In the genomic region with DNA sequence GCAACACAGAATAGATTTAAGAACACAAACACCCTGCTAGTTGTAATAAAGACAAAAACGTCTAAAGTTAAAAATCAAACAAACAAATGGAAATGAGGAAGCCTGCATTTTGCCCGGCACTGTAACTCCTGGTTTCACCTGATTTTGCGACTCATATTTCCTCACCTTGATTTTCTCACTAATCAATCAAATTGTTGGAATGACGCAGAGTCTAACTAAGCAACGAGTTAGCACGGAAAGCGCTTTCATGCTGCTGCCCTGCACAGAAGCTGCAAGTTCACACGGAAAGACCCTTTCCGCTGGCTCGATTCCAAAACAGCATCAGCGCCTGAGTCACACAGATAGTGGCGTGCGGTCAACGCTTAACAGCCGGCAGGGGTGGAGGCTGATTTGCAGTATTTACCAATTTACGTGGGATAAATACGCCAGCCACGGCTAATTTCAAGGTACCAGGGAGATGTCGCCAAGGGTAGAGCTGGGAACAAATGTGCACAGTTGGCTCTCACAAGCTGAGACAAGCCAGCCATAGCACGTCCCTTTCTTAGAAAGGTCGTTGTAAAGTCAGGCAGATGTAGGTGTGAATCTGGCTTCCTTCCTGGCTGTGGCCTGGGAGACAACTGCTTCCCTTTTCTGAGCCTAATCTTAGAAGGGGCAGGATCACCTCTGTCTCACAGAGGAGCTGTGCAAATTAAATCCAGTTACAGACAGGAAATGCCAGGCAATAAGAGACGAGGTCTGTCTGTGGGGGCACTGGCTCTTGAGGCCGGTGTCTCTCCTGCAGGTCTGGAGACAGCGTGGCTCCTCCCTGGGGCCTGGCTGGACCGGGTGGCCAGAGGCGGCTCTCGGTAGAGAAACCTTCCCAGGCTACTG, we compare ENCODE assay signal across 8 cellular contexts.
DNase-seq lines count a peak whose midpoint lies in the region; ATAC-seq, FAIRE-seq and TF ChIP-seq lines count a peak whose summit lies in the region.

No MANE protein-coding gene starts in this region.

- peak overlapping the region; percentile 95 for H3K4me2 ChIP-seq in Loucy (ENCODE audit: low read depth, low read length, poor library complexity, severe bottlenecking)
- no peak overlapping the region for H3K4me2 ChIP-seq in OCI-LY7 (ENCODE audit: low read length)

- H3K27me3 ChIP-seq in Loucy (ENCODE audit: insufficient read depth, low read length, poor library complexity, severe bottlenecking) (no peaks in the 10 kb centered on the region), bronchial epithelial cell (ENCODE audit: control insufficient read depth, insufficient read depth, low read length) (peaks cover 13% of the 10 kb centered on the region)

- H4K20me1 ChIP-seq in Loucy (ENCODE audit: insufficient read depth, low read length, poor library complexity, severe bottlenecking) (no peaks in the 10 kb centered on the region), OCI-LY7 (ENCODE audit: insufficient read depth, low read length) (no peaks in the 10 kb centered on the region)

- H3F3A ChIP-seq in Loucy (ENCODE audit: low read depth) = peaks cover 23% of the 10 kb centered on the region

- H3K27me3 Mint-ChIP-seq in activated B cell treated with CpG ODN at 0.5 μM for 24 hours = peaks cover 30% of the 10 kb centered on the region
- peaks cover 7% of the 10 kb centered on the region for H3K27me3 Mint-ChIP-seq in memory B cell

- BruUV-seq in OCI-LY7 (replicated peaks; lab: Mats Ljungman, UMichigan) = no TSS peak

- H3K36me3 ChIP-seq in Loucy (ENCODE audit: insufficient read depth, low read length) (no peaks in the 10 kb centered on the region), bronchial epithelial cell (ENCODE audit: control insufficient read depth, insufficient read depth, low read length) (no peaks in the 10 kb centered on the region), OCI-LY7 (ENCODE audit: insufficient read depth, low read length) (no peaks in the 10 kb centered on the region)

- POLR2A ChIA-PET in activated B cell treated with CpG ODN at 0.5 μM for 24 hours (lab: Charles Lee) = interaction anchor here (1.2 kb wide), 1 partner anchor 10 kb away, joined by 3 read pairs; no protein-coding TSS in a partner anchor
- POLR2A ChIA-PET in OCI-LY7 (lab: Charles Lee) = no interaction called here

- H3K4me3 Mint-ChIP-seq in activated B cell treated with CpG ODN at 0.5 μM for 24 hours = peak overlapping the region; percentile 54
- H3K4me3 Mint-ChIP-seq in memory B cell = peak overlapping the region; percentile 70

- H3K79me2 ChIP-seq in Loucy (ENCODE audit: insufficient read depth, low read length) = no peaks in the 10 kb centered on the region
- no peaks in the 10 kb centered on the region for H3K79me2 ChIP-seq in OCI-LY7 (ENCODE audit: insufficient read depth, low read depth, low read length)

- H3K9me2 ChIP-seq in Loucy (replicated peaks; ENCODE audit: low read depth, low read length) (no peaks in the 10 kb centered on the region), OCI-LY7 (ENCODE audit: insufficient read depth, low read length) (no peaks in the 10 kb centered on the region)

- no peak for FAIRE-seq in bronchial epithelial cell (lab: Jason Lieb, UNC)

- ATAC-seq in GM21528 (IDR thresholded peaks at IDR 0.05; ENCODE audit: low FRiP score, unreplicated experiment) = peak; percentile 55
- ATAC-seq in activated B cell treated with CpG ODN at 0.5 μM for 24 hours (ENCODE audit: low read depth) = peak; percentile 91
- ATAC-seq in memory B cell (ENCODE audit: low read depth) = peak; percentile 77

- H2AFZ ChIP-seq in Loucy (ENCODE audit: low read length) = peak overlapping the region; percentile 30; the same call in 1 of the 2 replicates
- H2AFZ ChIP-seq in OCI-LY7 (ENCODE audit: low read length) = no peak overlapping the region

- no peaks in the 10 kb centered on the region for H3K9me3 ChIP-seq in Loucy (ENCODE audit: insufficient read depth, low read depth, low read length)
- no peaks in the 10 kb centered on the region for H3K9me3 ChIP-seq in OCI-LY7 (ENCODE audit: low read length)

- CTCF ChIA-PET in activated B cell treated with CpG ODN at 0.5 μM for 24 hours (lab: Charles Lee) (no interaction called here), OCI-LY7 (lab: Charles Lee; ENCODE audit: unreplicated experiment) (no interaction called here)

- H3K4me1 ChIP-seq in Loucy (ENCODE audit: insufficient read depth, low read length, poor library complexity, severe bottlenecking) = peaks cover 76% of the 10 kb centered on the region
- H3K4me1 ChIP-seq in OCI-LY7 (ENCODE audit: insufficient read depth, low read length, poor library complexity, severe bottlenecking) = no peaks in the 10 kb centered on the region

- no peaks in the 10 kb centered on the region for H3K36me3 Mint-ChIP-seq in activated B cell treated with CpG ODN at 0.5 μM for 24 hours (ENCODE audit: low read depth)
- H3K36me3 Mint-ChIP-seq in memory B cell = no peaks in the 10 kb centered on the region

- no peak overlapping the region for H3K27ac ChIP-seq in OCI-LY7 (ENCODE audit: low read depth, low read length, poor library complexity, severe bottlenecking)

- H3K9ac ChIP-seq in Loucy (ENCODE audit: low read depth, low read length, poor library complexity, severe bottlenecking) = peak overlapping the region; percentile 88

- H3K9me3 Mint-ChIP-seq in activated B cell treated with CpG ODN at 0.5 μM for 24 hours = no peaks in the 10 kb centered on the region
- H3K9me3 Mint-ChIP-seq in memory B cell = no peaks in the 10 kb centered on the region

- peak overlapping the region; percentile 19 for H3K27ac Mint-ChIP-seq in activated B cell treated with CpG ODN at 0.5 μM for 24 hours
- H3K27ac Mint-ChIP-seq in memory B cell = no peak overlapping the region

- TF ChIP-seq CTCF in Loucy (conservative IDR thresholded peaks at IDR 0.05; ENCODE audit: low read length) (no peak), activated B cell treated with CpG ODN at 0.5 μM for 24 hours (IDR thresholded peaks at IDR 0.05) (no peak), bronchial epithelial cell (IDR thresholded peaks at IDR 0.05; ENCODE audit: insufficient read depth, low read length, severe bottlenecking) (no peak), OCI-LY7 (conservative IDR thresholded peaks at IDR 0.05; ENCODE audit: low read length) (no peak)

- peak; percentile 83 for DNase-seq in COLO668 (lab: John Stamatoyannopoulos, UW; ENCODE audit: unreplicated experiment)
- DNase-seq in activated B cell treated with CpG ODN at 0.5 μM for 24 hours = peak; percentile 43
- peak; percentile 73 for DNase-seq in bronchial epithelial cell (ENCODE audit: low read depth)
- DNase-seq in memory B cell (ENCODE audit: low spot score in 2 of 2) = peak; percentile 18 to 28
- peak; percentile 64 for DNase-seq in stimulated activated CD8-positive, alpha-beta memory T cell treated with anti-CD3 and anti-CD28 coated beads, Interleukin-7, amount 100 ng/mL, for 24 hours (ENCODE audit: low read depth)
- no peak for DNase-seq in OCI-LY7 (ENCODE audit: low spot score)

- H3K4me1 Mint-ChIP-seq in activated B cell treated with CpG ODN at 0.5 μM for 24 hours = peaks cover 21% of the 10 kb centered on the region
- H3K4me1 Mint-ChIP-seq in memory B cell = peaks cover 20% of the 10 kb centered on the region

- H3K4me3 ChIP-seq in Loucy (ENCODE audit: low read length, poor library complexity, severe bottlenecking) (peak overlapping the region; percentile 74), bronchial epithelial cell (ENCODE audit: low read depth, low read length) (no peak overlapping the region), OCI-LY7 (ENCODE audit: low read depth, low read length, poor library complexity, severe bottlenecking) (no peak overlapping the region)

- intact Hi-C loops in activated B cell treated with CpG ODN at 0.5 μM for 24 hours (cut with micrococcal nuclease) (no loop called here), OCI-LY7 (cut with micrococcal nuclease; ENCODE audit: unreplicated experiment) (no loop called here)
